In genomic region chr1:203839081-203839480, GRCh38 we compare ENCODE assay signal across 19 cellular contexts. TPM values are rescaled to one million over a fixed set of nuclear protein-coding genes. Genes with fewer than 3 reads are reported as not detected.
DNase-seq lines count a peak whose midpoint lies in the region; ATAC-seq and TF ChIP-seq lines count a peak whose summit lies in the region.
"Had no signal": no experiment of that assay in that cellular context is flagged by ENCODE, and none has a peak within 500 bp of the region (broad histone marks: within the 10 kb centered on the region; RNA-seq: fewer than 3 reads in every experiment).

No MANE protein-coding gene starts in this region.

- H3K9me3 Mint-ChIP-seq in activated naive CD8-positive, alpha-beta T cell (ENCODE audit: low read depth): no peaks in the 10 kb centered on the region
- peaks cover 2% of the 10 kb centered on the region for H3K9me3 Mint-ChIP-seq in activated naive CD8-positive, alpha-beta T cell treated with anti-CD3 and anti-CD28 coated beads for 36 hours
- no peaks in the 10 kb centered on the region for H3K9me3 Mint-ChIP-seq in stimulated activated naive CD8-positive, alpha-beta T cell treated with anti-CD3 and anti-CD28 coated beads, Interleukin-15, amount 100 ng/mL, for 72 hours
- H3K9me3 Mint-ChIP-seq: activated CD4-positive, alpha-beta memory T cell treated with anti-CD3 and anti-CD28 coated beads for 36 hours had no signal

- peaks cover 8 to 14% of the 10 kb centered on the region in 2 donors for H3K4me1 ChIP-seq in thyroid gland
- H3K4me1 ChIP-seq: upper lobe of right lung had no signal

- H3K36me3 Mint-ChIP-seq in activated naive CD8-positive, alpha-beta T cell: peaks cover 13% of the 10 kb centered on the region
- H3K36me3 Mint-ChIP-seq in activated naive CD8-positive, alpha-beta T cell treated with anti-CD3 and anti-CD28 coated beads for 36 hours: peaks cover 49% of the 10 kb centered on the region

- no peak for TF ChIP-seq CTCF in thyroid gland (IDR thresholded peaks at IDR 0.05)

- no peaks in the 10 kb centered on the region for H3K4me1 Mint-ChIP-seq in activated naive CD8-positive, alpha-beta T cell (ENCODE audit: low read depth)
- H3K4me1 Mint-ChIP-seq in activated naive CD8-positive, alpha-beta T cell treated with anti-CD3 and anti-CD28 coated beads for 36 hours: no peaks in the 10 kb centered on the region
- peaks cover 7% of the 10 kb centered on the region for H3K4me1 Mint-ChIP-seq in stimulated activated naive CD8-positive, alpha-beta T cell treated with anti-CD3 and anti-CD28 coated beads, Interleukin-15, amount 100 ng/mL, for 72 hours

- no peak for DNase-seq in activated naive CD8-positive, alpha-beta T cell treated with anti-CD3 and anti-CD28 coated beads for 36 hours
- DNase-seq in amniotic stem cell (lab: John Stamatoyannopoulos, UW) (peak; percentile 66), left kidney (ENCODE audit: low read depth, low spot score) (peak; percentile 61), thyroid gland (peak; percentile 67 to 70)
- no peak for DNase-seq in activated CD8-positive, alpha-beta memory T cell treated with anti-CD3 and anti-CD28 coated beads, Interleukin-2, amount 50 U/mL, for 4 hours
- no peak for DNase-seq in stimulated activated naive CD8-positive, alpha-beta T cell treated with anti-CD3 and anti-CD28 coated beads, Interleukin-15, amount 100 ng/mL, for 72 hours
- DNase-seq: activated CD4-positive, alpha-beta memory T cell treated with anti-CD3 and anti-CD28 coated beads for 36 hours; activated naive CD4-positive, alpha-beta T cell; DMS53; effector CD8-positive, alpha-beta T cell; GOT3; heart left ventricle; left colon; MG63; NCI-H2171 treated with DMSO at 0.1 percent for 48 hours; stimulated activated CD4-positive, alpha-beta T cell treated with anti-CD3 and anti-CD28 coated beads, Interleukin-12 subunit alpha, Interleukin-12 subunit beta, amount 100 ng/mL, for 4 hours; upper lobe of right lung had no signal

- no peaks in the 10 kb centered on the region for H3K9me3 ChIP-seq in thyroid gland
- H3K9me3 ChIP-seq: heart left ventricle, MG63, upper lobe of right lung had no signal

- intact Hi-C loops in thyroid gland (cut with DNase I): no loop called here

- no peak for TF ChIP-seq POLR2A in thyroid gland (IDR thresholded peaks at IDR 0.05)

- peak overlapping the region; percentile 6 to 24 (median 18) for H3K27ac ChIP-seq in thyroid gland
- H3K27ac ChIP-seq: upper lobe of right lung had no signal

- no peak overlapping the region for H3K4me3 ChIP-seq in thyroid gland (replicated peaks in 1 of 3)
- H3K4me3 ChIP-seq: heart left ventricle, MG63, upper lobe of right lung had no signal

- 38 to 40% methylated on average over 5 of the region's 5 CpGs for WGBS in thyroid gland, 2 donors

- H3K27me3 ChIP-seq in thyroid gland: no peaks in the 10 kb centered on the region
- H3K27me3 ChIP-seq: heart left ventricle, MG63, upper lobe of right lung had no signal

- H3K4me3 Mint-ChIP-seq in activated naive CD8-positive, alpha-beta T cell: no peak overlapping the region
- H3K4me3 Mint-ChIP-seq in activated naive CD8-positive, alpha-beta T cell treated with anti-CD3 and anti-CD28 coated beads for 36 hours: no peak overlapping the region
- H3K4me3 Mint-ChIP-seq in stimulated activated naive CD8-positive, alpha-beta T cell treated with anti-CD3 and anti-CD28 coated beads, Interleukin-15, amount 100 ng/mL, for 72 hours: no peak overlapping the region
- H3K4me3 Mint-ChIP-seq: activated CD4-positive, alpha-beta memory T cell treated with anti-CD3 and anti-CD28 coated beads for 36 hours had no signal

- peak overlapping the region; percentile 46 for H3K27ac Mint-ChIP-seq in activated naive CD8-positive, alpha-beta T cell
- H3K27ac Mint-ChIP-seq in activated naive CD8-positive, alpha-beta T cell treated with anti-CD3 and anti-CD28 coated beads for 36 hours: no peak overlapping the region
- H3K27ac Mint-ChIP-seq in stimulated activated naive CD8-positive, alpha-beta T cell treated with anti-CD3 and anti-CD28 coated beads, Interleukin-15, amount 100 ng/mL, for 72 hours: no peak overlapping the region
- H3K27ac Mint-ChIP-seq: activated CD4-positive, alpha-beta memory T cell treated with anti-CD3 and anti-CD28 coated beads for 36 hours had no signal

- no peak for ATAC-seq in stimulated activated naive CD8-positive, alpha-beta T cell treated with anti-CD3 and anti-CD28 coated beads, Interleukin-15, amount 100 ng/mL, for 72 hours
- ATAC-seq in GM21619 (IDR thresholded peaks at IDR 0.05; ENCODE audit: unreplicated experiment): no peak
- ATAC-seq: heart left ventricle, left colon, upper lobe of right lung had no signal

- no peaks in the 10 kb centered on the region for H3K27me3 Mint-ChIP-seq in activated naive CD8-positive, alpha-beta T cell
- H3K27me3 Mint-ChIP-seq in activated naive CD8-positive, alpha-beta T cell treated with anti-CD3 and anti-CD28 coated beads for 36 hours: no peaks in the 10 kb centered on the region
- H3K27me3 Mint-ChIP-seq in stimulated activated naive CD8-positive, alpha-beta T cell treated with anti-CD3 and anti-CD28 coated beads, Interleukin-15, amount 100 ng/mL, for 72 hours: no peaks in the 10 kb centered on the region
- H3K27me3 Mint-ChIP-seq: activated CD4-positive, alpha-beta memory T cell treated with anti-CD3 and anti-CD28 coated beads for 36 hours had no signal

- peaks cover 50 to 62% of the 10 kb centered on the region in 2 donors for H3K36me3 ChIP-seq in thyroid gland

RNA-seq across cellular contexts. Expression of gene SNRPE, which starts 22.3 kb away (rescaled TPM):
- 100 to 1,000 TPM; 396 to 457 TPM for total RNA-seq in activated naive CD8-positive, alpha-beta T cell treated with anti-CD3 and anti-CD28 coated beads for 36 hours
- 10 to 100 TPM; 21.9 to 54.7 (median 38.5) TPM for total RNA-seq in thyroid gland

RNA-seq across cellular contexts. Expression of gene ZBED6, which starts 43.7 kb away (rescaled TPM):
- total RNA-seq in activated naive CD8-positive, alpha-beta T cell treated with anti-CD3 and anti-CD28 coated beads for 36 hours: 10 to 100 TPM; 11.5 to 12.5 TPM
- total RNA-seq in thyroid gland: 10 to 100 TPM; 17.6 to 33.2 (median 28.5) TPM

RNA-seq across cellular contexts. Expression of gene ZC3H11A, which starts 43.7 kb away (rescaled TPM):
- total RNA-seq in activated naive CD8-positive, alpha-beta T cell treated with anti-CD3 and anti-CD28 coated beads for 36 hours: 10 to 100 TPM; 93.3 to 96.0 TPM
- total RNA-seq in thyroid gland: 100 to 1,000 TPM; 108 to 166 (median 131) TPM

Comparison
In these comparisons a context has a peak if more than half of its experiments do, and no peak if none do; other contexts are left out.
1. DNase-seq: peak in amniotic stem cell (single experiment), left kidney (single experiment) and thyroid gland (2 of 2); none in activated naive CD8-positive, alpha-beta T cell treated with anti-CD3 and anti-CD28 coated beads for 36 hours (single experiment), activated CD8-positive, alpha-beta memory T cell treated with anti-CD3 and anti-CD28 coated beads, Interleukin-2, amount 50 U/mL, for 4 hours (single experiment) and stimulated activated naive CD8-positive, alpha-beta T cell treated with anti-CD3 and anti-CD28 coated beads, Interleukin-15, amount 100 ng/mL, for 72 hours (0 of 2).
2. RNA of gene SNRPE, which starts 22.3 kb away (total RNA-seq): 396 to 457 TPM in activated naive CD8-positive, alpha-beta T cell treated with anti-CD3 and anti-CD28 coated beads for 36 hours; 21.9 to 54.7 TPM in thyroid gland; every median in the first group is over 4 times any median in the second.